1 cellular context compared by ENCODE assay signal in the genomic region with DNA sequence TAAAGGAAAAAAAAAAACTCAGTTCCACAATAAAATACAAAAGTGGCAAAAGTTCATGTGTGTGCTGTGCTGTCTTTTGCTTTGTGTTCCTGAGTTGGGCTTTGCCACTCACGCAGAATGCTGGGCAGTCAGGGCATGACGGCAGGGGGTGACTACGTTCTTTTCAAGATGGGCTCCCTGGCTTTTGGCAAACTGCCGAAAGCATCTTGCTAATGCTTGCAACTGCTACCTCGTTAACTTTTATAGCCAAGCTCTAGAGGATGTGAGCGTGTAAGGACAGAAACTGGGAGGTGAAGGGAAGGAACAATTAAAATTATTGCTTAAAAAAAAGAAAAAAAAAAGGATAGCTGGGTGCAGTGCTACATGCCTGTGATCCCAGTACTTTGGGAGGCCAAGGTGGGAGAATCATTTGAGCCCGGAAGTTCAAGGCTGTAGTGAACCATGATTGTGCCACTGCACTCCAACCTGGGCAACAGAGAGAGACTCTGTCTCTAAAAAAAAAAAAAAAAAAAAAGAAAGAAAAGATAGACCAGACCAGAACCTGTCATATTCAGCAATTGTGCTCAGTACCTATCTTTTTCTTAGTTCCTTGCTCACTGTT.
TF ChIP-seq lines count a peak whose summit lies in the region.

No MANE protein-coding gene starts in this region.

TF ChIP-seq in HEK293, 187 proteins besides CTCF, POLR2A, EP300 and RAD21 (continued from another document):
- TF ChIP-seq ZNF274 (IDR thresholded peaks at IDR 0.05; ENCODE audit: low read length): no peak
- no peak for TF ChIP-seq ZNF274 (tag by site-specific recombination; IDR thresholded peaks at IDR 0.05; ENCODE audit: borderline replicate concordance)
- TF ChIP-seq ZNF391 (tag by site-specific recombination; IDR thresholded peaks at IDR 0.05; ENCODE audit: borderline replicate concordance, low read depth): no peak
- no peak for TF ChIP-seq ZNF214 (tag by site-specific recombination; IDR thresholded peaks at IDR 0.05; ENCODE audit: borderline replicate concordance)
